In the genomic region with DNA sequence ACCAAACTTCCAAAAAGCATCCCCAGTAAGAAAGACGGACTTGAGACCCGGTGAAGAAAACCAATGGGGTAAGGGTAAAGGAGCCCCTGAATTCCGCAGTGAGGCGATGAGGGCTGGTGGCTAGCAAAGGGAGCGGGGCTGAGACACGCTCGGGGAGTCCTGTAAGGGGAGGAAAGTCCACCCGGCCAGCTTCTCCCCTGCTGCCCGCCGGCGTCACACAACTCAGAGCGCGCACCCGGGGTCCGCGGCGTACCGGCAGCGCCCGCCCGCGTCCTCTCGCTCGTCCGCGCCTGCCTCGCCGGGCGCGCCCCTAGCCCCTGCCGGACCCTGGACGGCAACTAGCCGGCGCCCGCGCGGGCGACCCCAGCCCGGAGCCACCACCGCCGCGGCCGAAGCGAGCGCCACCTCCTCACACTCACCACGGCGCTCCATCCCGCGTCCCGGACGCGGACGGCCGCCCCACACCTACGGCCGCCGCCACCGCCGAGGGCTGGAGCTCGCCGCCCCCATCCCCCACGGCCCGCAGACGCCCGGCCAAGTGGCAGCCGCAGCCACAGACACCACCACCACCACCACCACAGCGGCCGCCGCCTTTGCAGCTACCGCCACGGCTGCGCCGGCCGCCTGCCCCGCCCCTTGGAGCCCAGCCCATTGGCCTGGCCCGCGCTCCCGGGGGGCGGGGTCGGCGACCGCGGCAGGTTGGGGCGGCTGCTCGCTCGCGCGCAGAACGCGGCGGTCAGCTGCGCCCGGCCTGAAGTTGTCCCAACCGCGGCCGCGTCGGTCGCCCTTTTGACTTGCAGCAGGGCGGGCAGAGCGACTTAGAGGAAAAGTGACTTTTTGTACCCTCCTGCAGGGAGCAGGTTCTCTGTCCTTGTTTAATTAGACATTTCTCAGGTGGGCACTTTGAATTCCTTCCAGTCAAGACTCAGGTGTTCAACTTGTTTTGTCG, we compare ENCODE assay signal across 8 cellular contexts. TPM values are rescaled to one million over a fixed set of nuclear protein-coding genes. Genes with fewer than 3 reads are reported as not detected.
DNase-seq lines count a peak whose midpoint lies in the region; ATAC-seq and TF ChIP-seq lines count a peak whose summit lies in the region.

No MANE protein-coding gene starts in this region.

- H3K9me3 ChIP-seq in neural progenitor cell (ENCODE audit: low read depth), result peaks cover 7% of the 10 kb centered on the region

- peaks cover 100% of the 10 kb centered on the region for H3K27me3 ChIP-seq in neural progenitor cell

- H3F3A ChIP-seq in neural progenitor cell (ENCODE audit: low read depth), result no peaks in the 10 kb centered on the region

- peak overlapping the region; percentile 84 for H3K4me2 ChIP-seq in neural progenitor cell

- H3K4me3 ChIP-seq in foreskin fibroblast (ENCODE audit: low read depth in 1 of 2, low read length in 2 of 2) (peak overlapping the region; percentile 63 to 92), neural progenitor cell (peak overlapping the region; percentile 73)

- no peak overlapping the region for H3K27ac ChIP-seq in neural progenitor cell

- H4K20me1 ChIP-seq in neural progenitor cell (ENCODE audit: low read depth), result no peaks in the 10 kb centered on the region

- H3K36me3 ChIP-seq in neural progenitor cell, result no peaks in the 10 kb centered on the region

- peak; percentile 38 for DNase-seq in activated naive CD4-positive, alpha-beta T cell treated with anti-CD3 and anti-CD28 coated beads, Interleukin-2, amount 10 ng/mL, durations not matched to agents 7 days and 5 days
- no peak for DNase-seq in activated naive CD4-positive, alpha-beta T cell treated with Interleukin-2 at 50 U/mL for 16 hours
- DNase-seq in NCI-H2196 (lab: John Stamatoyannopoulos, UW; ENCODE audit: unreplicated experiment) (peak; percentile 73), foreskin fibroblast (peak; percentile 68 to 90), neural progenitor cell (ENCODE audit: low spot score) (peak; percentile 96), HPDE6-E6E7 (ENCODE audit: extremely low spot score) (no peak)
- peak; percentile 48 for DNase-seq in activated T-cell treated with anti-CD3 and anti-CD28 coated beads, Interleukin-2, amount 50 U/mL, for 24 hours

- peak overlapping the region; percentile 77 for H2AFZ ChIP-seq in neural progenitor cell (replicated peaks)

- peaks cover 57% of the 10 kb centered on the region for H3K27me3 Mint-ChIP-seq in activated naive CD4-positive, alpha-beta T cell treated with anti-CD3 and anti-CD28 coated beads, Interleukin-2, amount 10 ng/mL, durations not matched to agents 7 days and 5 days
- peaks cover 88% of the 10 kb centered on the region for H3K27me3 Mint-ChIP-seq in activated T-cell treated with anti-CD3 and anti-CD28 coated beads, Interleukin-2, amount 50 U/mL, for 24 hours
- peaks cover 37% of the 10 kb centered on the region for H3K27me3 Mint-ChIP-seq in neural progenitor cell (ENCODE audit: insufficient read depth, low read depth)

- H3K4me1 ChIP-seq in neural progenitor cell, result peaks cover 4% of the 10 kb centered on the region

- H3K9me3 Mint-ChIP-seq in activated naive CD4-positive, alpha-beta T cell treated with anti-CD3 and anti-CD28 coated beads, Interleukin-2, amount 10 ng/mL, durations not matched to agents 7 days and 5 days, result peaks cover 6% of the 10 kb centered on the region
- H3K9me3 Mint-ChIP-seq in activated T-cell treated with anti-CD3 and anti-CD28 coated beads, Interleukin-2, amount 50 U/mL, for 24 hours, result peaks cover 13% of the 10 kb centered on the region
- peaks cover 13% of the 10 kb centered on the region for H3K9me3 Mint-ChIP-seq in neural progenitor cell

- no peak overlapping the region for H3K9ac ChIP-seq in neural progenitor cell

- peak; percentile 61 for ATAC-seq in HG02610 (IDR thresholded peaks at IDR 0.05; ENCODE audit: unreplicated experiment)

- peaks cover 11% of the 10 kb centered on the region for H3K4me1 Mint-ChIP-seq in activated naive CD4-positive, alpha-beta T cell treated with anti-CD3 and anti-CD28 coated beads, Interleukin-2, amount 10 ng/mL, durations not matched to agents 7 days and 5 days
- peaks cover 10% of the 10 kb centered on the region for H3K4me1 Mint-ChIP-seq in activated T-cell treated with anti-CD3 and anti-CD28 coated beads, Interleukin-2, amount 50 U/mL, for 24 hours (ENCODE audit: low read depth)
- H3K4me1 Mint-ChIP-seq in neural progenitor cell, result peaks cover 11% of the 10 kb centered on the region

- TF ChIP-seq CTCF in foreskin fibroblast (IDR thresholded peaks at IDR 0.05; ENCODE audit: low read depth, low read length) (no peak), neural progenitor cell (IDR thresholded peaks at IDR 0.05) (no peak)

- H3K4me3 Mint-ChIP-seq in activated naive CD4-positive, alpha-beta T cell treated with anti-CD3 and anti-CD28 coated beads, Interleukin-2, amount 10 ng/mL, durations not matched to agents 7 days and 5 days, result peak overlapping the region; percentile 58
- peak overlapping the region; percentile 67 for H3K4me3 Mint-ChIP-seq in activated T-cell treated with anti-CD3 and anti-CD28 coated beads, Interleukin-2, amount 50 U/mL, for 24 hours
- H3K4me3 Mint-ChIP-seq in neural progenitor cell, result peak overlapping the region; percentile 89

- H3K27ac Mint-ChIP-seq in activated naive CD4-positive, alpha-beta T cell treated with anti-CD3 and anti-CD28 coated beads, Interleukin-2, amount 10 ng/mL, durations not matched to agents 7 days and 5 days, result no peak overlapping the region
- no peak overlapping the region for H3K27ac Mint-ChIP-seq in activated T-cell treated with anti-CD3 and anti-CD28 coated beads, Interleukin-2, amount 50 U/mL, for 24 hours
- H3K27ac Mint-ChIP-seq in neural progenitor cell, result no peak overlapping the region

- H3K36me3 Mint-ChIP-seq in activated naive CD4-positive, alpha-beta T cell treated with anti-CD3 and anti-CD28 coated beads, Interleukin-2, amount 10 ng/mL, durations not matched to agents 7 days and 5 days, result peaks cover 2% of the 10 kb centered on the region
- H3K36me3 Mint-ChIP-seq in activated T-cell treated with anti-CD3 and anti-CD28 coated beads, Interleukin-2, amount 50 U/mL, for 24 hours (ENCODE audit: low read depth), result no peaks in the 10 kb centered on the region
- H3K36me3 Mint-ChIP-seq in neural progenitor cell, result peaks cover 5% of the 10 kb centered on the region

- CTCF ChIA-PET in activated naive CD4-positive, alpha-beta T cell treated with anti-CD3 and anti-CD28 coated beads, Interleukin-2, amount 10 ng/mL, durations not matched to agents 7 days and 5 days (lab: Charles Lee), result no interaction called here

- no peaks in the 10 kb centered on the region for H3K79me2 ChIP-seq in neural progenitor cell (ENCODE audit: low read depth)

RNA-seq across cellular contexts. Expression of gene ARHGAP29, which starts 10.0 kb away (rescaled TPM):
- 11.4 and 14.8 TPM in 2 replicates for total RNA-seq in neural progenitor cell (ENCODE audit: low replicate concordance)

Comparison
In these comparisons a context has a peak if more than half of its experiments do, and no peak if none do; other contexts are left out.
1. DNase-seq: peak in activated naive CD4-positive, alpha-beta T cell treated with anti-CD3 and anti-CD28 coated beads, Interleukin-2, amount 10 ng/mL, durations not matched to agents 7 days and 5 days (single experiment), NCI-H2196 (single experiment), activated T-cell treated with anti-CD3 and anti-CD28 coated beads, Interleukin-2, amount 50 U/mL, for 24 hours (single experiment), foreskin fibroblast (2 of 2) and neural progenitor cell (single experiment); none in activated naive CD4-positive, alpha-beta T cell treated with Interleukin-2 at 50 U/mL for 16 hours (single experiment) and HPDE6-E6E7 (single experiment).
2. Peak in every context shown above with its lines, with median percentiles within 50 percentile points of each other: H3K4me3 Mint-ChIP-seq.